In genomic region chrX:95703696-95704095, GRCh38 we compare ENCODE assay signal across 17 cellular contexts.
DNase-seq lines count a peak whose midpoint lies in the region; TF ChIP-seq lines count a peak whose summit lies in the region.
"Had no signal": no experiment of that assay in that cellular context is flagged by ENCODE, and none has a peak within 500 bp of the region (broad histone marks: within the 10 kb centered on the region; RNA-seq: fewer than 3 reads in every experiment).

No MANE protein-coding gene starts in this region.

- no peak overlapping the region for H3K4me3 ChIP-seq in astrocyte of the spinal cord (ENCODE audit: low read depth, low read length)
- H3K4me3 ChIP-seq in fibroblast of the aortic adventitia (ENCODE audit: low read depth, low read length): no peak overlapping the region

- DNase-seq in AG08396 (ENCODE audit: low spot score) (peak; percentile 1), HT1080 (ENCODE audit: low read depth) (peak; percentile 18), astrocyte of the spinal cord (ENCODE audit: low read depth, low spot score) (peak; percentile 15), fibroblast of the aortic adventitia (ENCODE audit: low read depth) (peak; percentile 37), AG08395 (ENCODE audit: low spot score) (no peak), GM10266 (ENCODE audit: extremely low spot score) (no peak), DMS79 treated with DMSO at 0.1 percent for 48 hours (lab: John Stamatoyannopoulos, UW) (no peak), NCI-H1105 (lab: John Stamatoyannopoulos, UW) (no peak)
- DNase-seq: Caco-2, GF-D8, GOT3, NCI-H1105 treated with DMSO at 0.1 percent for 48 hours, NCI-H187 treated with DMSO at 0.1 percent for 48 hours, NCI-H446 treated with DMSO at 0.1 percent for 48 hours, NCI-H774, SHP77, T-helper 17 cell had no signal

- TF ChIP-seq CTCF in astrocyte of the spinal cord (IDR thresholded peaks at IDR 0.05; ENCODE audit: low read depth, low read length) (no peak), fibroblast of the aortic adventitia (IDR thresholded peaks at IDR 0.05; ENCODE audit: insufficient read depth, low read length) (no peak), GM10266 (IDR thresholded peaks at IDR 0.05; ENCODE audit: control insufficient read depth, insufficient read depth, low read depth, missing control alignments) (no peak)

- in situ Hi-C loops in astrocyte of the spinal cord (cut with HindIII; ENCODE audit: low sequenced_read_pairs): no loop called here

Comparison
In these comparisons a context has a peak if more than half of its experiments do, and no peak if none do; other contexts are left out.
1. DNase-seq: peak in AG08396 (single experiment), HT1080 (single experiment), astrocyte of the spinal cord (single experiment) and fibroblast of the aortic adventitia (single experiment); none in AG08395 (single experiment), GM10266 (single experiment), DMS79 treated with DMSO at 0.1 percent for 48 hours (single experiment) and NCI-H1105 (single experiment).